26 cellular contexts compared by ENCODE assay signal in genomic region chr18:41347057-41347456, GRCh38.
A peak's percentile ranks its signal among the peaks of the same experiment; 100 is the strongest.
DNase-seq lines count a peak whose midpoint lies in the region; ATAC-seq and TF ChIP-seq lines count a peak whose summit lies in the region.
"Had no signal": no experiment of that assay in that cellular context is flagged by ENCODE, and none has a peak within 500 bp of the region (broad histone marks: within the 10 kb centered on the region; RNA-seq: fewer than 3 reads in every experiment).

No MANE protein-coding gene starts in this region.

- no peaks in the 10 kb centered on the region for H3K4me1 Mint-ChIP-seq in CD14-positive monocyte
- H3K4me1 Mint-ChIP-seq: activated naive CD8-positive, alpha-beta T cell treated with anti-CD3 and anti-CD28 coated beads for 36 hours; activated T-helper 17 cell treated with anti-CD3 and anti-CD28 coated beads, Interleukin-2, amount 50 U/mL, for 72 hours; naive B cell; stimulated activated naive B cell treated with anti-CD40 and anti-IgM and Interleukin-4, amounts not matched to agents 10 μg/mL and 1 μg/mL and 100 μg/mL, for 72 hours had no signal

- no peaks in the 10 kb centered on the region for H3K4me1 ChIP-seq in left lung
- no peaks in the 10 kb centered on the region for H3K4me1 ChIP-seq in Peyer's patch
- H3K4me1 ChIP-seq: foreskin keratinocyte, SJCRH30, uterus had no signal

- no peaks in the 10 kb centered on the region for H3K36me3 ChIP-seq in left lung
- H3K36me3 ChIP-seq in Peyer's patch, result no peaks in the 10 kb centered on the region
- H3K36me3 ChIP-seq: SJCRH30, uterus had no signal

- no peak overlapping the region for H3K27ac Mint-ChIP-seq in CD14-positive monocyte
- H3K27ac Mint-ChIP-seq: activated naive CD8-positive, alpha-beta T cell treated with anti-CD3 and anti-CD28 coated beads for 36 hours; activated T-helper 17 cell treated with anti-CD3 and anti-CD28 coated beads, Interleukin-2, amount 50 U/mL, for 72 hours; CD4-positive, alpha-beta T cell; naive B cell; stimulated activated naive B cell treated with anti-CD40 and anti-IgM and Interleukin-4, amounts not matched to agents 10 μg/mL and 1 μg/mL and 100 μg/mL, for 72 hours had no signal

- H3K27me3 Mint-ChIP-seq in CD14-positive monocyte (ENCODE audit: low read depth in 3 of 3), result no peaks in the 10 kb centered on the region
- H3K27me3 Mint-ChIP-seq: activated naive CD8-positive, alpha-beta T cell treated with anti-CD3 and anti-CD28 coated beads for 36 hours; activated T-helper 17 cell treated with anti-CD3 and anti-CD28 coated beads, Interleukin-2, amount 50 U/mL, for 72 hours; CD4-positive, alpha-beta T cell; naive B cell; stimulated activated naive B cell treated with anti-CD40 and anti-IgM and Interleukin-4, amounts not matched to agents 10 μg/mL and 1 μg/mL and 100 μg/mL, for 72 hours had no signal

- H3K27ac ChIP-seq in left lung, result no peak overlapping the region
- H3K27ac ChIP-seq in Peyer's patch, result no peak overlapping the region
- H3K27ac ChIP-seq: foreskin keratinocyte, GM23248, KMS-11, SJCRH30, uterus had no signal

- H3K4me3 Mint-ChIP-seq in CD14-positive monocyte, result no peak overlapping the region
- H3K4me3 Mint-ChIP-seq: activated naive CD8-positive, alpha-beta T cell treated with anti-CD3 and anti-CD28 coated beads for 36 hours; activated T-helper 17 cell treated with anti-CD3 and anti-CD28 coated beads, Interleukin-2, amount 50 U/mL, for 72 hours; CD4-positive, alpha-beta T cell; naive B cell; stimulated activated naive B cell treated with anti-CD40 and anti-IgM and Interleukin-4, amounts not matched to agents 10 μg/mL and 1 μg/mL and 100 μg/mL, for 72 hours had no signal

- TF ChIP-seq CTCF in left lung (IDR thresholded peaks at IDR 0.05) (no peak), CD14-positive monocyte (IDR thresholded peaks at IDR 0.05) (no peak), Peyer's patch (IDR thresholded peaks at IDR 0.05) (no peak)

- no peak for TF ChIP-seq POLR2A in Peyer's patch (IDR thresholded peaks at IDR 0.05)

- H3K9me3 Mint-ChIP-seq in CD14-positive monocyte, result peaks cover 0 to 2% (median 0%) of the 10 kb centered on the region in 7 donors

- ATAC-seq in left lung (no peak), GM21529 (IDR thresholded peaks at IDR 0.05; ENCODE audit: unreplicated experiment) (no peak)
- ATAC-seq: activated T-helper 17 cell treated with anti-CD3 and anti-CD28 coated beads, Interleukin-2, amount 50 U/mL, for 72 hours; foreskin keratinocyte; left lobe of liver; Panc1; stimulated activated naive B cell treated with anti-CD40 and anti-IgM and Interleukin-4, amounts not matched to agents 10 μg/mL and 1 μg/mL and 100 μg/mL, for 72 hours had no signal

- intact Hi-C loops in left lung (cut with DNase I), result no loop called here
- intact Hi-C loops in CD14-positive monocyte (cut with micrococcal nuclease), result no loop called here

- H3K27me3 ChIP-seq in left lung (no peaks in the 10 kb centered on the region), Peyer's patch (no peaks in the 10 kb centered on the region)
- H3K27me3 ChIP-seq: foreskin keratinocyte, SJCRH30, uterus had no signal

- H3K36me3 Mint-ChIP-seq in CD14-positive monocyte, result no peaks in the 10 kb centered on the region
- H3K36me3 Mint-ChIP-seq: activated naive CD8-positive, alpha-beta T cell treated with anti-CD3 and anti-CD28 coated beads for 36 hours; naive B cell; stimulated activated naive B cell treated with anti-CD40 and anti-IgM and Interleukin-4, amounts not matched to agents 10 μg/mL and 1 μg/mL and 100 μg/mL, for 72 hours had no signal

- H3K9me3 ChIP-seq in left lung (no peaks in the 10 kb centered on the region), Peyer's patch (no peaks in the 10 kb centered on the region)
- H3K9me3 ChIP-seq: SJCRH30, uterus had no signal

- peak; percentile 11 for DNase-seq in EH (ENCODE audit: low read depth)
- peak; percentile 9 for DNase-seq in NCI-H526 treated with DMSO at 0.1 percent for 48 hours (lab: John Stamatoyannopoulos, UW)
- DNase-seq in dedifferentiated amniotic fluid mesenchymal stem cell (ENCODE audit: extremely low spot score), result peak; percentile 75
- DNase-seq in skeletal muscle cell (ENCODE audit: low read depth), result peak; percentile 67
- no peak for DNase-seq in left lung
- DNase-seq in CD14-positive monocyte (ENCODE audit: low spot score), result no peak
- DNase-seq in Peyer's patch, result no peak
- DNase-seq: activated CD4-positive, alpha-beta T cell treated with anti-CD3 and anti-CD28 coated beads, Interleukin-2, amount 50 U/mL, for 48 hours; activated CD8-positive, alpha-beta memory T cell treated with anti-CD3 and anti-CD28 coated beads, Interleukin-2, amount 50 U/mL, for 48 hours; activated naive CD8-positive, alpha-beta T cell treated with anti-CD3 and anti-CD28 coated beads for 36 hours; CD4-positive, alpha-beta T cell; GM23248; naive B cell; NCI-H510A treated with DMSO at 0.1 percent for 48 hours; occipital lobe; SJCRH30; stimulated activated CD4-positive, alpha-beta T cell treated with anti-CD3 and anti-CD28 coated beads, Interleukin-4, amount 100 ng/mL, for 1 hour; stimulated activated naive B cell treated with anti-CD40 and anti-IgM and Interleukin-4, amounts not matched to agents 10 μg/mL and 1 μg/mL and 100 μg/mL, for 72 hours; T-helper 1 cell; uterus had no signal

- H3K4me3 ChIP-seq in skeletal muscle cell (ENCODE audit: low read depth, low read length), result no peak overlapping the region
- H3K4me3 ChIP-seq in left lung, result no peak overlapping the region
- H3K4me3 ChIP-seq in Peyer's patch, result no peak overlapping the region
- H3K4me3 ChIP-seq: GM23248, SJCRH30, uterus had no signal

Comparison
In these comparisons a context has a peak if more than half of its experiments do, and no peak if none do; other contexts are left out.
1. DNase-seq: peak in EH (single experiment), NCI-H526 treated with DMSO at 0.1 percent for 48 hours (single experiment), dedifferentiated amniotic fluid mesenchymal stem cell (single experiment) and skeletal muscle cell (single experiment); none in left lung (0 of 2), CD14-positive monocyte (single experiment) and Peyer's patch (0 of 3).